Comparison of ENCODE assay signal across 10 cellular contexts in the genomic region with DNA sequence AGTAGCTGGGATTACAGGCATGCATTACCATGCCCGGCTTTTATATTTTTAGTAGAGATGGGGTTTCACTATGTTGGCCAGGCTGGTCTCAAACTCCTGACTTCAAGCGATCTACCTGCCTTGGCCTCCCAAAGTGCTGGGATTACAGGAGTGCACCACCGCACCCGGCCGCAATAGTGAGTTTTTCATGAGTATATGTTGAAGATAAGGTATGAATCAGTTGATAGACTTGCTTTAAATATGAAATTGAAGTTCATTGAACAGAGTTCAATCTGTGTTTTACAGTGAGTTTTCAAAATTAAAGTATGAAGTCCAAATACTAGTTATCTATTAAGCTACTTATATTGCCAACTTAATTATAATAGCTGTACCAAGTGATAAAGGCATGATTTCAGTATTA.
"Had no signal": no experiment of that assay in that cellular context is flagged by ENCODE, and none has a peak within 500 bp of the region (broad histone marks: within the 10 kb centered on the region; RNA-seq: fewer than 3 reads in every experiment).

No MANE protein-coding gene starts in this region.

- H3K4me3 Mint-ChIP-seq: GM23338, H9, HFFc6 had no signal

- H3K27ac Mint-ChIP-seq: GM23338, HFFc6 had no signal

- DNase-seq: GM23248, GOT3, H7, H9, HCEC 1CT, HFFc6 had no signal

- H3K9me3 Mint-ChIP-seq: GM23338, H9, HFFc6 had no signal

- H3K9me3 ChIP-seq: HAP-1 had no signal

- H3K4me3 ChIP-seq: GM23248, GM23338, HAP-1 had no signal

- FAIRE-seq: H1, H54 had no signal

- H3K27ac ChIP-seq: GM23248 had no signal
